19 cellular contexts compared by ENCODE assay signal in genomic region chr6:157063935-157064322, GRCh38.
DNase-seq lines count a peak whose midpoint lies in the region; ATAC-seq and TF ChIP-seq lines count a peak whose summit lies in the region.
"Had no signal": no experiment of that assay in that cellular context is flagged by ENCODE, and none has a peak within 500 bp of the region (broad histone marks: within the 10 kb centered on the region; RNA-seq: fewer than 3 reads in every experiment).

No MANE protein-coding gene starts in this region.

- no peaks in the 10 kb centered on the region for H3K9me3 Mint-ChIP-seq in activated T-cell treated with anti-CD3 and anti-CD28 coated beads, Interleukin-2, amount 50 U/mL, for 72 hours
- no peaks in the 10 kb centered on the region for H3K9me3 Mint-ChIP-seq in nephron

- no peaks in the 10 kb centered on the region for H3K27me3 ChIP-seq in PC-9 (ENCODE audit: insufficient read depth, low read depth)
- H3K27me3 ChIP-seq: BE2C had no signal

- H3K4me1 Mint-ChIP-seq in activated T-cell treated with anti-CD3 and anti-CD28 coated beads, Interleukin-2, amount 50 U/mL, for 72 hours (ENCODE audit: low read depth): peaks cover 53% of the 10 kb centered on the region
- H3K4me1 Mint-ChIP-seq in nephron: peaks cover 41% of the 10 kb centered on the region

- CTCF ChIA-PET in PC-9 (lab: Charles Lee): no interaction called here

- DNase-seq in activated T-cell treated with anti-CD3 and anti-CD28 coated beads, Interleukin-2, amount 50 U/mL, for 72 hours: no peak
- DNase-seq in activated T-cell treated with anti-CD3 and anti-CD28 coated beads for 4 hours: no peak
- no peak for DNase-seq in PC-9
- DNase-seq in NCI-H1436 treated with DMSO at 0.1 percent for 48 hours (lab: John Stamatoyannopoulos, UW): no peak
- DNase-seq: BE2C; CD4-positive, CD25-positive, alpha-beta regulatory T cell; COR-L47; GM23248; HCEC 1CT; NCI-H1694 treated with DMSO at 0.1 percent for 48 hours; NCI-H2107; NCI-H510A; NCI-H748 treated with DMSO at 0.1 percent for 48 hours; SIG-M5 had no signal

- no peaks in the 10 kb centered on the region for H3K9me2 ChIP-seq in PC-9 (ENCODE audit: insufficient read depth)

- H3K36me3 Mint-ChIP-seq in activated T-cell treated with anti-CD3 and anti-CD28 coated beads, Interleukin-2, amount 50 U/mL, for 72 hours (ENCODE audit: insufficient read depth in 2 of 2): no peaks in the 10 kb centered on the region
- peaks cover 9% of the 10 kb centered on the region for H3K36me3 Mint-ChIP-seq in nephron (ENCODE audit: low read depth)
- H3K36me3 Mint-ChIP-seq: CD4-positive, CD25-positive, alpha-beta regulatory T cell had no signal

- H3K9me3 ChIP-seq in PC-9 (ENCODE audit: insufficient read depth, low read depth): 0 out of 2 replicates have a peak, but pooled peaks cover 3% of the 10 kb centered on the region
- H3K9me3 ChIP-seq: BE2C had no signal

- no peaks in the 10 kb centered on the region for H4K20me1 ChIP-seq in PC-9 (ENCODE audit: insufficient read depth)

- H3K27ac ChIP-seq in PC-9: peak overlapping the region; percentile 86
- H3K27ac ChIP-seq: GM23248 had no signal

- POLR2A ChIA-PET in PC-9 (lab: Charles Lee; ENCODE audit: unreplicated experiment): interaction anchor here (0.7 kb wide), 1 partner anchor 255 kb away, joined by 3 read pairs; no protein-coding TSS in a partner anchor

- no peak overlapping the region for H3K4me3 Mint-ChIP-seq in activated T-cell treated with anti-CD3 and anti-CD28 coated beads, Interleukin-2, amount 50 U/mL, for 72 hours
- no peak overlapping the region for H3K4me3 Mint-ChIP-seq in nephron

- H3K36me3 ChIP-seq in PC-9 (ENCODE audit: low read depth): no peaks in the 10 kb centered on the region
- H3K36me3 ChIP-seq: BE2C had no signal

- BruUV-seq in PC-9 (replicated peaks; lab: Mats Ljungman, UMichigan): no TSS peak

- ATAC-seq in activated T-cell treated with anti-CD3 and anti-CD28 coated beads, Interleukin-2, amount 50 U/mL, for 72 hours (replicated peaks in 1 of 2): no peak
- no peak for ATAC-seq in HG03439 (IDR thresholded peaks at IDR 0.05; ENCODE audit: unreplicated experiment)
- no peak for ATAC-seq in HG02973 (IDR thresholded peaks at IDR 0.05; ENCODE audit: unreplicated experiment)
- ATAC-seq: GM12878, K562 had no signal

- H3F3A ChIP-seq in PC-9 (ENCODE audit: insufficient read depth, low read depth): peaks cover 21% of the 10 kb centered on the region

- no peak overlapping the region for H2AFZ ChIP-seq in PC-9
- H2AFZ ChIP-seq: GM23248 had no signal

- TF ChIP-seq CTCF in PC-9 (conservative IDR thresholded peaks at IDR 0.05) (no peak), nephron (IDR thresholded peaks at IDR 0.05; ENCODE audit: unreplicated experiment in 3 of 3) (no peak)

- H3K27me3 Mint-ChIP-seq in activated T-cell treated with anti-CD3 and anti-CD28 coated beads, Interleukin-2, amount 50 U/mL, for 72 hours (ENCODE audit: low read depth): no peaks in the 10 kb centered on the region
- H3K27me3 Mint-ChIP-seq in nephron (ENCODE audit: low read depth): no peaks in the 10 kb centered on the region
- H3K27me3 Mint-ChIP-seq: CD4-positive, CD25-positive, alpha-beta regulatory T cell had no signal

- intact Hi-C loops in PC-9 (cut with micrococcal nuclease; ENCODE audit: unreplicated experiment): loop anchor here (10.0 kb wide), 1 partner anchor 81 kb away; no protein-coding TSS in a partner anchor

- H3K79me2 ChIP-seq in PC-9 (ENCODE audit: low read depth): 0 out of 2 replicates have a peak, but pooled peaks cover 24% of the 10 kb centered on the region

- H3K4me2 ChIP-seq in PC-9: peak overlapping the region; percentile 67

- H3K4me3 ChIP-seq in PC-9: no peak overlapping the region
- H3K4me3 ChIP-seq: GM12878, GM23248, K562 had no signal

- H3K27ac Mint-ChIP-seq in activated T-cell treated with anti-CD3 and anti-CD28 coated beads, Interleukin-2, amount 50 U/mL, for 72 hours: peak overlapping the region; percentile 90
- H3K27ac Mint-ChIP-seq in nephron: peak overlapping the region in 2 of 3 experiments; percentile 55 to 69
- H3K27ac Mint-ChIP-seq: CD4-positive, CD25-positive, alpha-beta regulatory T cell had no signal

- peaks cover 46% of the 10 kb centered on the region for H3K4me1 ChIP-seq in PC-9 (replicated peaks; ENCODE audit: insufficient read depth)
